Comparison of ENCODE assay signal across 2 cellular contexts in the genomic region with DNA sequence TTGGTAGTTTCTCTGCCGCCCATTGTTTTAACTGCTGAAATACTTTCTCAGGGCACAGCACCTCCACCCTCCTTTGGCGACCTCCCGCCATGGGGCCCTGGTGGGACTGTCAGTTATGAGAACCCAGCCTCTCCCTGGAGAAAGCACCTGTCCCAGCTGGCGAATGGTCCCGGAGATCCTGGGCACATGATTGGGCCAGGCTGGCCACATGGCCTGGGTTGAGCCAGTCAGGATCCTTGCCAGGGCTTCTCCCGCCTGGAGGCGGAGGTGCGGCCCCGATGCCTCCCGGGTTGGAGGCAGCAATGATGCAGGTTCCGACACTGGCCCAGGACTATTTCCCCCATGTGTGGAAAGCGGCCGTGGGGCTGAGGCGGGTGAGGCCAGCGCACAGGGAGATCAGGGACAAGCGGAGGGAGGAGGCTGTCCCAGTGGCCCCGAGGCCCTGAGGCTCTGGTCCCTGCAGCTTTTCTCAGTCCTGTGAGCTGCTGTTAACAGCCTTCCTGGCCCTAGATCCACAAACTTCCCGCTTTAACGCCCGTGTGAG.
TF ChIP-seq lines count a peak whose summit lies in the region.

No MANE protein-coding gene starts in this region.

TF ChIP-seq in HEK293, 187 proteins besides CTCF, POLR2A, EP300 and RAD21 (continued from another document):
- TF ChIP-seq, protein P1, sequence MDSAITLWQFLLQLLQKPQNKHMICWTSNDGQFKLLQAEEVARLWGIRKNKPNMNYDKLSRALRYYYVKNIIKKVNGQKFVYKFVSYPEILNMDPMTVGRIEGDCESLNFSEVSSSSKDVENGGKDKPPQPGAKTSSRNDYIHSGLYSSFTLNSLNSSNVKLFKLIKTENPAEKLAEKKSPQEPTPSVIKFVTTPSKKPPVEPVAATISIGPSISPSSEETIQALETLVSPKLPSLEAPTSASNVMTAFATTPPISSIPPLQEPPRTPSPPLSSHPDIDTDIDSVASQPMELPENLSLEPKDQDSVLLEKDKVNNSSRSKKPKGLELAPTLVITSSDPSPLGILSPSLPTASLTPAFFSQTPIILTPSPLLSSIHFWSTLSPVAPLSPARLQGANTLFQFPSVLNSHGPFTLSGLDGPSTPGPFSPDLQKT (IDR thresholded peaks at IDR 0.05; ENCODE audit: borderline replicate concordance, low read depth, low read length) = no peak
- TF ChIP-seq GLI2 (tag by site-specific recombination; IDR thresholded peaks at IDR 0.05; ENCODE audit: borderline replicate concordance, low read depth) (no peak), SALL2 (tag by site-specific recombination; IDR thresholded peaks at IDR 0.05; ENCODE audit: borderline replicate concordance) (no peak), ZNF433 (tag by site-specific recombination; IDR thresholded peaks at IDR 0.05; ENCODE audit: low read depth) (no peak), ZNF292 (tag by site-specific recombination; IDR thresholded peaks at IDR 0.05; ENCODE audit: borderline replicate concordance, low read depth) (no peak), SP2 (tag by site-specific recombination; IDR thresholded peaks at IDR 0.05) (peak; percentile 51)
TF ChIP-seq in HEK293: peak in this region for 2.

TF ChIP-seq in WTC11, 78 proteins besides CTCF, POLR2A, EP300 and RAD21 (continued from another document):
- TF ChIP-seq FOXK1 (CRISPR knock-in tag; IDR thresholded peaks at IDR 0.05) (no peak), NFYB (CRISPR knock-in tag; conservative IDR thresholded peaks at IDR 0.05; ENCODE audit: low read depth) (peak; percentile 73), JAZF1 (CRISPR knock-in tag; IDR thresholded peaks at IDR 0.05) (no peak)
- TF ChIP-seq, protein P2, sequence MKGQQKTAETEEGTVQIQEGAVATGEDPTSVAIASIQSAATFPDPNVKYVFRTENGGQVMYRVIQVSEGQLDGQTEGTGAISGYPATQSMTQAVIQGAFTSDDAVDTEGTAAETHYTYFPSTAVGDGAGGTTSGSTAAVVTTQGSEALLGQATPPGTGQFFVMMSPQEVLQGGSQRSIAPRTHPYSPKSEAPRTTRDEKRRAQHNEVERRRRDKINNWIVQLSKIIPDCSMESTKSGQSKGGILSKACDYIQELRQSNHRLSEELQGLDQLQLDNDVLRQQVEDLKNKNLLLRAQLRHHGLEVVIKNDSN (CRISPR knock-in tag; IDR thresholded peaks at IDR 0.05) = peak; percentile 91
- TF ChIP-seq, protein P3, sequence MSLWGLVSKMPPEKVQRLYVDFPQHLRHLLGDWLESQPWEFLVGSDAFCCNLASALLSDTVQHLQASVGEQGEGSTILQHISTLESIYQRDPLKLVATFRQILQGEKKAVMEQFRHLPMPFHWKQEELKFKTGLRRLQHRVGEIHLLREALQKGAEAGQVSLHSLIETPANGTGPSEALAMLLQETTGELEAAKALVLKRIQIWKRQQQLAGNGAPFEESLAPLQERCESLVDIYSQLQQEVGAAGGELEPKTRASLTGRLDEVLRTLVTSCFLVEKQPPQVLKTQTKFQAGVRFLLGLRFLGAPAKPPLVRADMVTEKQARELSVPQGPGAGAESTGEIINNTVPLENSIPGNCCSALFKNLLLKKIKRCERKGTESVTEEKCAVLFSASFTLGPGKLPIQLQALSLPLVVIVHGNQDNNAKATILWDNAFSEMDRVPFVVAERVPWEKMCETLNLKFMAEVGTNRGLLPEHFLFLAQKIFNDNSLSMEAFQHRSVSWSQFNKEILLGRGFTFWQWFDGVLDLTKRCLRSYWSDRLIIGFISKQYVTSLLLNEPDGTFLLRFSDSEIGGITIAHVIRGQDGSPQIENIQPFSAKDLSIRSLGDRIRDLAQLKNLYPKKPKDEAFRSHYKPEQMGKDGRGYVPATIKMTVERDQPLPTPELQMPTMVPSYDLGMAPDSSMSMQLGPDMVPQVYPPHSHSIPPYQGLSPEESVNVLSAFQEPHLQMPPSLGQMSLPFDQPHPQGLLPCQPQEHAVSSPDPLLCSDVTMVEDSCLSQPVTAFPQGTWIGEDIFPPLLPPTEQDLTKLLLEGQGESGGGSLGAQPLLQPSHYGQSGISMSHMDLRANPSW (CRISPR knock-in tag; conservative IDR thresholded peaks at IDR 0.05; ENCODE audit: low read depth) = no peak
